ENCODE assay signal across 16 cellular contexts in the genomic region with DNA sequence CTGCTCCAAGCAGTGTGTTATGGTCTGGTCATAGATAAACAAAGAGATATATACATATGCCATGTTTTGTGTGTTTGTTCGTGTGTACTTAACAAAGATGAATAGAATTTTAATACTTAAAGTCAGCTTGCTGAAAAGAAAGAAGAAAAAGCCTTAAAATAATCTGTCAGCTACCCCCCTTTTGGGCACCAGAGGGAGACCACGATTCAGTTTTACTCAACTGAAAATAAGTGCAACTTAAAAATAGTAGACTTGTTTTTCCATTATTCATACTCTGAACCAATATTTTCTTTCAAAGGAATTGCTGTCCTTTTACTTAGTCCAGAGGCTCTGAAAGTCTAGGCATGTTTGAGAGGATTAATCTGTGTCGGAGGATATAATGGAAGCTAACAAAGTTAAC.
DNase-seq lines count a peak whose midpoint lies in the region; ATAC-seq and TF ChIP-seq lines count a peak whose summit lies in the region.
"Had no signal": no experiment of that assay in that cellular context is flagged by ENCODE, and none has a peak within 500 bp of the region (broad histone marks: within the 10 kb centered on the region; RNA-seq: fewer than 3 reads in every experiment).

No MANE protein-coding gene starts in this region.

- peak; percentile 53 for ATAC-seq in GM21447 (IDR thresholded peaks at IDR 0.05; ENCODE audit: unreplicated experiment)
- ATAC-seq in mucosa of descending colon = no peak
- ATAC-seq in HG03097 (IDR thresholded peaks at IDR 0.05; ENCODE audit: low FRiP score, unreplicated experiment) = no peak
- no peak for ATAC-seq in lower lobe of right lung
- ATAC-seq: heart right ventricle had no signal

- H2AFZ ChIP-seq in OCI-LY1 (ENCODE audit: low read length) = no peak overlapping the region
- no peak overlapping the region for H2AFZ ChIP-seq in hepatocyte

- H3K9me3 ChIP-seq in OCI-LY1 (ENCODE audit: low read length) (no peaks in the 10 kb centered on the region), hepatocyte (ENCODE audit: low read depth) (no peaks in the 10 kb centered on the region), mucosa of descending colon (no peaks in the 10 kb centered on the region), lower lobe of right lung (no peaks in the 10 kb centered on the region)

- intact Hi-C loops in mucosa of descending colon (cut with DNase I, micrococcal nuclease) (no loop called here), lower lobe of right lung (cut with DNase I) (no loop called here)

- no peak overlapping the region for H3K9ac ChIP-seq in OCI-LY1 (ENCODE audit: low read length)

- H3K27ac ChIP-seq in OCI-LY1 (ENCODE audit: low read depth, low read length, poor library complexity, severe bottlenecking) = no peak overlapping the region
- no peak overlapping the region for H3K27ac ChIP-seq in hepatocyte
- no peak overlapping the region for H3K27ac ChIP-seq in substantia nigra (ENCODE audit: low read depth, low read length, poor library complexity, severe bottlenecking)
- H3K27ac ChIP-seq in lower lobe of right lung = no peak overlapping the region
- H3K27ac ChIP-seq: coronary artery, heart right ventricle had no signal

- H3K9me2 ChIP-seq in OCI-LY1 (ENCODE audit: low read depth, low read length) = no peaks in the 10 kb centered on the region
- no peaks in the 10 kb centered on the region for H3K9me2 ChIP-seq in hepatocyte (replicated peaks; ENCODE audit: insufficient read depth)

- H3K27me3 ChIP-seq in OCI-LY1 (ENCODE audit: insufficient read depth, low read length) (no peaks in the 10 kb centered on the region), hepatocyte (no peaks in the 10 kb centered on the region), lower lobe of right lung (ENCODE audit: low read depth) (no peaks in the 10 kb centered on the region)

- peak; percentile 7 for DNase-seq in DMS114 treated with DMSO at 0.1 percent for 48 hours (lab: John Stamatoyannopoulos, UW; ENCODE audit: unreplicated experiment)
- no peak for DNase-seq in hepatocyte (ENCODE audit: low spot score)
- no peak for DNase-seq in mucosa of descending colon
- DNase-seq in substantia nigra (lab: John Stamatoyannopoulos, UW) = no peak
- DNase-seq in lower lobe of right lung = no peak
- DNase-seq: activated CD4-positive, alpha-beta T cell treated with anti-CD3 and anti-CD28 coated beads for 48 hours; activated effector memory CD4-positive, alpha-beta T cell treated with anti-CD3 and anti-CD28 coated beads, Interleukin-2, amount 50 U/mL, for 16 hours; GOT3; heart right ventricle; NCI-H1092 treated with DMSO at 0.1 percent for 48 hours; SHP77; small intestine had no signal

- H4K20me1 ChIP-seq in OCI-LY1 (ENCODE audit: insufficient read depth, low read length) = no peaks in the 10 kb centered on the region
- H4K20me1 ChIP-seq in hepatocyte (ENCODE audit: insufficient read depth, poor library complexity, severe bottlenecking) = no peaks in the 10 kb centered on the region

- H3K4me2 ChIP-seq in OCI-LY1 (ENCODE audit: low read length) (no peak overlapping the region), hepatocyte (no peak overlapping the region)

- TF ChIP-seq CTCF in OCI-LY1 (IDR thresholded peaks at IDR 0.05; ENCODE audit: low read length) (peak; percentile 50), hepatocyte (IDR thresholded peaks at IDR 0.05; ENCODE audit: poor library complexity) (peak; percentile 45), mucosa of descending colon (IDR thresholded peaks at IDR 0.05) (no peak), lower lobe of right lung (IDR thresholded peaks at IDR 0.05) (no peak)

- WGBS in hepatocyte (ENCODE audit: low lambda C conversion rate, missing lambda C conversion rate) = 26% methylated on average over 3 of the region's 3 CpGs

- no peaks in the 10 kb centered on the region for H3F3A ChIP-seq in OCI-LY1 (ENCODE audit: insufficient read depth, low read length)

- no peaks in the 10 kb centered on the region for H3K79me2 ChIP-seq in OCI-LY1 (ENCODE audit: insufficient read depth, low read length)
- no peaks in the 10 kb centered on the region for H3K79me2 ChIP-seq in hepatocyte

- no peaks in the 10 kb centered on the region for H3K36me3 ChIP-seq in OCI-LY1 (ENCODE audit: insufficient read depth, low read length)
- H3K36me3 ChIP-seq in hepatocyte (replicated peaks; ENCODE audit: insufficient read depth, low read depth) = no peaks in the 10 kb centered on the region
- H3K36me3 ChIP-seq in mucosa of descending colon (ENCODE audit: low read depth) = no peaks in the 10 kb centered on the region
- H3K36me3 ChIP-seq in lower lobe of right lung = no peaks in the 10 kb centered on the region
- H3K36me3 ChIP-seq: heart right ventricle had no signal

- H3K4me1 ChIP-seq in OCI-LY1 (ENCODE audit: insufficient read depth, low read length, severe bottlenecking) (no peaks in the 10 kb centered on the region), hepatocyte (ENCODE audit: insufficient read depth) (no peaks in the 10 kb centered on the region), mucosa of descending colon (ENCODE audit: low read depth) (no peaks in the 10 kb centered on the region), lower lobe of right lung (no peaks in the 10 kb centered on the region)
- H3K4me1 ChIP-seq: heart right ventricle had no signal

- H3K4me3 ChIP-seq in OCI-LY1 (ENCODE audit: low read depth, low read length, poor library complexity, severe bottlenecking) (no peak overlapping the region), hepatocyte (no peak overlapping the region), mucosa of descending colon (no peak overlapping the region), lower lobe of right lung (no peak overlapping the region)
- H3K4me3 ChIP-seq: coronary artery, heart right ventricle had no signal

Comparison
In these comparisons a context has a peak if more than half of its experiments do, and no peak if none do; other contexts are left out.
1. CTCF ChIP-seq: peak in OCI-LY1 (single experiment) and hepatocyte (single experiment); none in mucosa of descending colon (single experiment) and lower lobe of right lung (single experiment).